Comparison of ENCODE assay signal across 8 cellular contexts in the genomic region with DNA sequence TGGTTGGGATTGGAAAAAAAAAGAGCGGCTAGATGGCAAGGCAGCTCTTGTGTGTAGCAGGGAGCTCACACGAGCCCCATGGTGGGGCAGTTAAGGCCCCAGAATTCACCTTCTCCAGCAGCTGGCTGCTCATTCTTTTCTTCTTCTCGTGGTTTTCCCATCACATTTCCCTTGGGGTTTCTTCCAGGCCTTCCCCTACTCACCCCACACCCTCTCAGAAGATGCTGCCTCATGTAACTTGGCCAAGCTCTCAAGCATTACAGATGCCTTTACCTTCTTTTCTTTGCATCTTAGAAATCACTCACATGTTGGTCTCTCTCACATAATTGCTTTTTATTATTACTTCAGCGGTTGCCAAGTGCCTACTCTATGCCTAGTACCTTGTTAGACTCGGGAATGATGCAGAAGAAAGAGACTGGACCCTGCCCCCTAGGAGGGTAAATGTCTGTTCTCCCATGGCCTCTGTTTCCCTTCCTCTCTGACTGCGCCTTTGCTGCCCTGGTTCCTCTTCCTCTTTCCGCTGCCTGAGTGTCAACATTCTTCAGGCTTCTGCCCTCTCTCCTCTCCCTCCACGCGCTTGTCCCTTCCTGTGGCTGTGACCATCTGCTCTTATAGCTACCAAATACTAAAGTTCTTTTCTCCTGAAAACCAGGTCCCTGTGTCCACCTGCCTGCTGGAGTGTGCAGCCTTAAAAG. TPM values are rescaled to one million over a fixed set of nuclear protein-coding genes. Genes with fewer than 3 reads are reported as not detected.
DNase-seq lines count a peak whose midpoint lies in the region; ATAC-seq and TF ChIP-seq lines count a peak whose summit lies in the region.

No MANE protein-coding gene starts in this region.

- H3K9ac ChIP-seq in colonic mucosa (ENCODE audit: low read depth in 2 of 2, low read length in 2 of 2), result no peak overlapping the region

- DNase-seq in GM13976 (ENCODE audit: low spot score) (peak; percentile 42), RWPE2 (ENCODE audit: low spot score) (no peak), fibroblast of mammary gland (ENCODE audit: low read depth) (peak; percentile 76), sciatic nerve (ENCODE audit: low spot score) (no peak), DMS 273 (lab: John Stamatoyannopoulos, UW; ENCODE audit: unreplicated experiment) (no peak), DMS114 treated with DMSO at 0.1 percent for 48 hours (lab: John Stamatoyannopoulos, UW; ENCODE audit: unreplicated experiment) (no peak), foreskin melanocyte (no peak), colonic mucosa (no peak)

- H3K4me1 ChIP-seq in RWPE2 (ENCODE audit: insufficient read depth, poor library complexity, severe bottlenecking) (peaks cover 31% of the 10 kb centered on the region), colonic mucosa (no peaks in the 10 kb centered on the region)

- H3K4me3 ChIP-seq in RWPE2 (ENCODE audit: severe bottlenecking) (no peak overlapping the region), fibroblast of mammary gland (ENCODE audit: control insufficient read depth, low read depth, low read length) (no peak overlapping the region), colonic mucosa (no peak overlapping the region)

- intact Hi-C loops in sciatic nerve (cut with DNase I) (no loop called here), colonic mucosa (cut with DNase I) (no loop called here)

- H3K27me3 ChIP-seq in RWPE2 (ENCODE audit: insufficient read depth, poor library complexity, severe bottlenecking) (no peaks in the 10 kb centered on the region), colonic mucosa (no peaks in the 10 kb centered on the region)

- in situ Hi-C loops in GM13976 (cut with MboI; ENCODE audit: low sequenced_read_pairs, unreplicated experiment), result no loop called here

- H3K36me3 ChIP-seq in RWPE2 (ENCODE audit: low read depth) (no peaks in the 10 kb centered on the region), colonic mucosa (no peaks in the 10 kb centered on the region)

- no peaks in the 10 kb centered on the region for H3K9me3 ChIP-seq in RWPE2 (ENCODE audit: severe bottlenecking)
- H3K9me3 ChIP-seq in colonic mucosa, result no peaks in the 10 kb centered on the region

- no peak for TF ChIP-seq CTCF in GM13976 (IDR thresholded peaks at IDR 0.05; ENCODE audit: borderline replicate concordance, control extremely low read depth, extremely low read depth, insufficient read depth, missing control alignments)
- no peak for TF ChIP-seq CTCF in RWPE2 (IDR thresholded peaks at IDR 0.05; ENCODE audit: poor library complexity, severe bottlenecking)
- TF ChIP-seq CTCF in fibroblast of mammary gland (conservative IDR thresholded peaks at IDR 0.05; ENCODE audit: control insufficient read depth, insufficient read depth, low read depth, low read length), result no peak
- TF ChIP-seq CTCF in colonic mucosa (IDR thresholded peaks at IDR 0.05), result no peak

- no peak for ATAC-seq in RWPE2 (ENCODE audit: low read depth)
- peak; percentile 75 for ATAC-seq in sciatic nerve

- H3K27ac ChIP-seq in RWPE2 (ENCODE audit: poor library complexity, severe bottlenecking) (peak overlapping the region; percentile 96), colonic mucosa (no peak overlapping the region)

RNA-seq across cellular contexts. Expression of gene PPARD, which starts 28.6 kb away (rescaled TPM):
- 26.7 TPM for total RNA-seq in sciatic nerve
- total RNA-seq in colonic mucosa, result 10 to 100 TPM; 38.1 to 41.8 TPM

Comparison
In these comparisons a context has a peak if more than half of its experiments do, and no peak if none do; other contexts are left out.
1. DNase-seq: peak in GM13976 (single experiment) and fibroblast of mammary gland (single experiment); none in RWPE2 (single experiment), sciatic nerve (single experiment), DMS 273 (single experiment), DMS114 treated with DMSO at 0.1 percent for 48 hours (single experiment), foreskin melanocyte (single experiment) and colonic mucosa (single experiment).